7 cellular contexts compared by ENCODE assay signal in genomic region chr6:43059168-43060033, GRCh38. TPM values are rescaled to one million over a fixed set of nuclear protein-coding genes. Genes with fewer than 3 reads are reported as not detected.
DNase-seq lines count a peak whose midpoint lies in the region; ATAC-seq and TF ChIP-seq lines count a peak whose summit lies in the region.

Gene KLC4, plus strand, starts transcription at chr6:43059631. Its CDS starts 1,705 bp downstream, at chr6:43061336.
Gene MRPL2, minus strand, starts transcription at chr6:43059434. Its CDS starts 53 bp downstream, at chr6:43059381.

- WGBS in hepatocyte (ENCODE audit: low lambda C conversion rate, missing lambda C conversion rate): under 1% methylated on average over 53 of the region's 64 CpGs

- TF ChIP-seq CTCF in hepatocyte (IDR thresholded peaks at IDR 0.05; ENCODE audit: poor library complexity): no peak

- peak within 1 kb of the TSS; percentile 98 for H3K27ac ChIP-seq in hepatocyte

- H3K27me3 ChIP-seq in hepatocyte: no peaks in the 10 kb centered on the region

- H2AFZ ChIP-seq in hepatocyte: peak within 1 kb of the TSS; percentile 27

- DNase-seq in NCI-H2029 (lab: John Stamatoyannopoulos, UW) (peak; percentile 99), T-helper 22 cell (ENCODE audit: low read depth) (peak; percentile 95), astrocyte of the hippocampus (ENCODE audit: low read depth, low spot score) (peak; percentile 99), hepatocyte (ENCODE audit: low spot score) (peak; percentile 99), renal cortical epithelial cell (ENCODE audit: low read depth) (peak; percentile 96)

- H3K4me2 ChIP-seq in hepatocyte: peak within 1 kb of the TSS; percentile 89

- no peaks in the 10 kb centered on the region for H4K20me1 ChIP-seq in hepatocyte (ENCODE audit: insufficient read depth, poor library complexity, severe bottlenecking)

- ATAC-seq in GM18505 (IDR thresholded peaks at IDR 0.05; ENCODE audit: unreplicated experiment) (peak; percentile 82), HG02973 (IDR thresholded peaks at IDR 0.05; ENCODE audit: unreplicated experiment) (peak; percentile 75)

- H3K9me3 ChIP-seq in hepatocyte (ENCODE audit: low read depth): no peaks in the 10 kb centered on the region

- H3K4me3 ChIP-seq in hepatocyte: peak within 1 kb of the TSS; percentile 67

- peaks cover 10% of the 10 kb centered on the region for H3K4me1 ChIP-seq in hepatocyte (ENCODE audit: insufficient read depth)

- peak; percentile 89 for TF ChIP-seq POLR2A in GM18505 (IDR thresholded peaks at IDR 0.05; ENCODE audit: borderline replicate concordance, extremely low read depth, insufficient read depth, insufficient read length)

- peaks cover 64% of the 10 kb centered on the region for H3K79me2 ChIP-seq in hepatocyte

- no peaks in the 10 kb centered on the region for H3K9me2 ChIP-seq in hepatocyte (replicated peaks; ENCODE audit: insufficient read depth)

- no peaks in the 10 kb centered on the region for H3K36me3 ChIP-seq in hepatocyte (replicated peaks; ENCODE audit: insufficient read depth, low read depth)

RNA-seq across cellular contexts. Expression of gene KLC4, which starts in this region (rescaled TPM):
- total RNA-seq in hepatocyte (73.4 and 73.5 TPM in 2 replicates), renal cortical epithelial cell (17.0 and 29.3 TPM in 2 replicates)
- polyA plus RNA-seq in hepatocyte: 67.5 and 68.9 TPM in 2 replicates

RNA-seq across cellular contexts. Expression of gene MRPL2, which starts in this region (rescaled TPM):
- total RNA-seq in hepatocyte (24.7 and 28.8 TPM in 2 replicates), renal cortical epithelial cell (17.9 and 25.4 TPM in 2 replicates)
- 68.4 and 81.8 TPM in 2 replicates for polyA plus RNA-seq in hepatocyte

Comparison
In these comparisons a context has a peak if more than half of its experiments do, and no peak if none do; other contexts are left out.
1. Peak in every context shown above with its lines: DNase-seq, ATAC-seq, H3K4me3 ChIP-seq and H3K27ac ChIP-seq.